Comparison of ENCODE assay signal across 13 cellular contexts in genomic region chr9:110996436-110997224, GRCh38. TPM values are rescaled to one million over a fixed set of nuclear protein-coding genes. Genes with fewer than 3 reads are reported as not detected.
A peak's percentile ranks its signal among the peaks of the same experiment; 100 is the strongest.
DNase-seq lines count a peak whose midpoint lies in the region; ATAC-seq and TF ChIP-seq lines count a peak whose summit lies in the region.
"Had no signal": no experiment of that assay in that cellular context is flagged by ENCODE, and none has a peak within 500 bp of the region (broad histone marks: within the 10 kb centered on the region; RNA-seq: fewer than 3 reads in every experiment).

No MANE protein-coding gene starts in this region.

- H3K79me2 ChIP-seq in fibroblast of lung (ENCODE audit: control insufficient read depth, insufficient read depth, low read length) (peaks cover 96% of the 10 kb centered on the region), Karpas-422 (ENCODE audit: low read length) (no peaks in the 10 kb centered on the region), GM23338 (replicated peaks; ENCODE audit: insufficient read depth) (no peaks in the 10 kb centered on the region)

- no peaks in the 10 kb centered on the region; the same call in 2 of the 3 replicates for H3K9me3 Mint-ChIP-seq in GM23338
- H3K9me3 Mint-ChIP-seq in activated T-cell treated with anti-CD3 and anti-CD28 coated beads, Interleukin-2, amount 50 U/mL, for 4 hours, result no peaks in the 10 kb centered on the region
- no peaks in the 10 kb centered on the region for H3K9me3 Mint-ChIP-seq in activated naive CD4-positive, alpha-beta T cell treated with anti-CD3 and anti-CD28 coated beads, Interleukin-2, amount 10 ng/mL, durations not matched to agents 7 days and 5 days
- H3K9me3 Mint-ChIP-seq: T-helper 1 cell treated with Interleukin-12 subunit alpha and Interleukin-12 subunit beta and Interleukin-4 antibody, amounts not matched to agents 30 μg/mL and 1 μg/mL, for 36 hours had no signal

- POLR2A ChIA-PET in A673 (lab: Charles Lee; ENCODE audit: low non-redundant PET), result interaction anchor here (0.6 kb wide), 1 partner anchor 116 kb away, joined by 4 read pairs; no protein-coding TSS in a partner anchor

- H3K4me3 ChIP-seq in A673 (ENCODE audit: low read depth, low read length, poor library complexity, severe bottlenecking) (no peak overlapping the region), fibroblast of lung (replicated peaks in 1 of 4; ENCODE audit: control extremely low read depth in 1 of 4, insufficient read depth in 1 of 4, low read depth in 3 of 4, low read length in 4 of 4) (no peak overlapping the region), psoas muscle (no peak overlapping the region), Karpas-422 (ENCODE audit: low read length) (no peak overlapping the region), GM23338 (no peak overlapping the region)

- H3K9me3 ChIP-seq in A673 (ENCODE audit: low read depth, low read length, poor library complexity, severe bottlenecking) (no peaks in the 10 kb centered on the region), fibroblast of lung (ENCODE audit: control insufficient read depth, insufficient read depth, low read depth, low read length) (no peaks in the 10 kb centered on the region), psoas muscle (no peaks in the 10 kb centered on the region), Karpas-422 (ENCODE audit: low read length) (no peaks in the 10 kb centered on the region)

- H3K27me3 ChIP-seq in A673 (replicated peaks; ENCODE audit: insufficient read depth, low read depth, low read length, poor library complexity) (no peaks in the 10 kb centered on the region), fibroblast of lung (ENCODE audit: control insufficient read depth, insufficient read depth, low read length) (no peaks in the 10 kb centered on the region), psoas muscle (ENCODE audit: insufficient read depth in 3 of 3, low read length in 2 of 3) (peaks cover 0 to 3% (median 0%) of the 10 kb centered on the region in 3 donors), Karpas-422 (ENCODE audit: low read length) (no peaks in the 10 kb centered on the region), GM23338 (ENCODE audit: insufficient read depth) (no peaks in the 10 kb centered on the region)

- H3K9ac ChIP-seq in fibroblast of lung (ENCODE audit: insufficient read depth, low read length), result no peak overlapping the region
- H3K9ac ChIP-seq in Karpas-422 (ENCODE audit: low read length), result no peak overlapping the region

- peak overlapping the region; percentile 77 for H3K27ac ChIP-seq in A673 (ENCODE audit: low read depth, low read length, poor library complexity, severe bottlenecking)
- H3K27ac ChIP-seq in fibroblast of lung (ENCODE audit: insufficient read depth, low read length), result peak overlapping the region; percentile 63
- H3K27ac ChIP-seq in psoas muscle, result no peak overlapping the region
- no peak overlapping the region for H3K27ac ChIP-seq in Karpas-422 (ENCODE audit: low read length)
- no peak overlapping the region for H3K27ac ChIP-seq in GM23338 (ENCODE audit: low read depth)

- H3K9me2 ChIP-seq in Karpas-422 (replicated peaks; ENCODE audit: insufficient read depth, low read length) (no peaks in the 10 kb centered on the region; the same call in 1 of the 2 replicates), GM23338 (ENCODE audit: insufficient read depth) (no peaks in the 10 kb centered on the region)

- DNase-seq in A673 (ENCODE audit: low spot score), result peak; percentile 80
- DNase-seq in MV-4-11 (lab: John Stamatoyannopoulos, UW), result peak; percentile 16
- peak; percentile 72 to 92 for DNase-seq in fibroblast of lung (ENCODE audit: low read depth in 2 of 2)
- DNase-seq in psoas muscle, result peak in 1 of 2 donors; percentile 45
- DNase-seq in Karpas-422, result no peak
- DNase-seq in GM23338 (ENCODE audit: low spot score), result no peak
- no peak for DNase-seq in activated T-cell treated with anti-CD3 and anti-CD28 coated beads, Interleukin-2, amount 50 U/mL, for 4 hours
- no peak for DNase-seq in activated naive CD4-positive, alpha-beta T cell treated with anti-CD3 and anti-CD28 coated beads, Interleukin-2, amount 10 ng/mL, durations not matched to agents 7 days and 5 days
- DNase-seq: MM.1S had no signal

- no peaks in the 10 kb centered on the region for H3K36me3 Mint-ChIP-seq in GM23338 (ENCODE audit: low read depth)
- no peaks in the 10 kb centered on the region for H3K36me3 Mint-ChIP-seq in activated T-cell treated with anti-CD3 and anti-CD28 coated beads, Interleukin-2, amount 50 U/mL, for 4 hours (ENCODE audit: insufficient read depth)
- no peaks in the 10 kb centered on the region for H3K36me3 Mint-ChIP-seq in activated naive CD4-positive, alpha-beta T cell treated with anti-CD3 and anti-CD28 coated beads, Interleukin-2, amount 10 ng/mL, durations not matched to agents 7 days and 5 days
- H3K36me3 Mint-ChIP-seq: memory B cell had no signal

- H3K4me1 ChIP-seq in A673 (ENCODE audit: insufficient read depth, low read length, poor library complexity, severe bottlenecking) (peaks cover 86% of the 10 kb centered on the region), fibroblast of lung (ENCODE audit: control insufficient read depth, extremely low read depth, insufficient read depth, low read length) (peaks cover 31% of the 10 kb centered on the region), psoas muscle (no peaks in the 10 kb centered on the region), Karpas-422 (ENCODE audit: low read length) (no peaks in the 10 kb centered on the region), GM23338 (ENCODE audit: insufficient read depth) (peaks cover 6% of the 10 kb centered on the region; the same call in 1 of the 2 replicates)

- no TSS peak for BruUV-seq in A673 (replicated peaks; lab: Mats Ljungman, UMichigan)

- no peak overlapping the region for H3K27ac Mint-ChIP-seq in GM23338
- no peak overlapping the region for H3K27ac Mint-ChIP-seq in activated naive CD4-positive, alpha-beta T cell treated with anti-CD3 and anti-CD28 coated beads, Interleukin-2, amount 10 ng/mL, durations not matched to agents 7 days and 5 days
- H3K27ac Mint-ChIP-seq: B cell; memory B cell; T-helper 1 cell treated with Interleukin-12 subunit alpha and Interleukin-12 subunit beta and Interleukin-4 antibody, amounts not matched to agents 30 μg/mL and 1 μg/mL, for 36 hours had no signal

- intact Hi-C loops in A673 (cut with micrococcal nuclease; ENCODE audit: unreplicated experiment) (no loop called here), psoas muscle (cut with DNase I) (no loop called here)

- ATAC-seq in psoas muscle (peak in 3 of 4 donors; percentile 51 to 59 (median 53)), GM23338 (no peak)
- ATAC-seq in activated T-cell treated with anti-CD3 and anti-CD28 coated beads, Interleukin-2, amount 50 U/mL, for 4 hours, result no peak
- ATAC-seq: HCT116 had no signal

- H4K20me1 ChIP-seq in fibroblast of lung (ENCODE audit: control insufficient read depth, extremely low read depth, insufficient read depth, low read length) (peaks cover 3% of the 10 kb centered on the region), Karpas-422 (ENCODE audit: insufficient read depth, low read depth, low read length) (no peaks in the 10 kb centered on the region), GM23338 (replicated peaks; ENCODE audit: insufficient read depth) (no peaks in the 10 kb centered on the region)

- CTCF ChIA-PET in A673 (lab: Charles Lee), result no interaction called here
- CTCF ChIA-PET in activated naive CD4-positive, alpha-beta T cell treated with anti-CD3 and anti-CD28 coated beads, Interleukin-2, amount 10 ng/mL, durations not matched to agents 7 days and 5 days (lab: Charles Lee), result no interaction called here

- no peaks in the 10 kb centered on the region for H3K27me3 Mint-ChIP-seq in GM23338 (ENCODE audit: insufficient read depth, low read depth, poor library complexity)
- no peaks in the 10 kb centered on the region for H3K27me3 Mint-ChIP-seq in activated T-cell treated with anti-CD3 and anti-CD28 coated beads, Interleukin-2, amount 50 U/mL, for 4 hours (ENCODE audit: low read depth)
- no peaks in the 10 kb centered on the region for H3K27me3 Mint-ChIP-seq in activated naive CD4-positive, alpha-beta T cell treated with anti-CD3 and anti-CD28 coated beads, Interleukin-2, amount 10 ng/mL, durations not matched to agents 7 days and 5 days
- H3K27me3 Mint-ChIP-seq: B cell, memory B cell had no signal

- H3K36me3 ChIP-seq in A673 (ENCODE audit: insufficient read depth, low read length, poor library complexity, severe bottlenecking), result no peaks in the 10 kb centered on the region
- H3K36me3 ChIP-seq in fibroblast of lung (ENCODE audit: control insufficient read depth, insufficient read depth, low read length), result no peaks in the 10 kb centered on the region
- no peaks in the 10 kb centered on the region for H3K36me3 ChIP-seq in psoas muscle (ENCODE audit: insufficient read depth in 1 of 2, low read depth in 1 of 2)
- no peaks in the 10 kb centered on the region for H3K36me3 ChIP-seq in Karpas-422 (ENCODE audit: insufficient read depth, low read length)
- H3K36me3 ChIP-seq in GM23338 (ENCODE audit: insufficient read depth), result no peaks in the 10 kb centered on the region

- H2AFZ ChIP-seq in fibroblast of lung (ENCODE audit: low read length), result no peak overlapping the region
- no peak overlapping the region for H2AFZ ChIP-seq in Karpas-422 (ENCODE audit: low read length)
- H2AFZ ChIP-seq in GM23338, result no peak overlapping the region

- 31 to 46% (median 33%) methylated on average over 9 of the region's 9 CpGs for WGBS in psoas muscle, 3 donors

- H3K4me1 Mint-ChIP-seq in GM23338, result peaks cover 2% of the 10 kb centered on the region; the same call in 1 of the 3 replicates
- H3K4me1 Mint-ChIP-seq in activated T-cell treated with anti-CD3 and anti-CD28 coated beads, Interleukin-2, amount 50 U/mL, for 4 hours (ENCODE audit: low read depth), result no peaks in the 10 kb centered on the region
- no peaks in the 10 kb centered on the region for H3K4me1 Mint-ChIP-seq in activated naive CD4-positive, alpha-beta T cell treated with anti-CD3 and anti-CD28 coated beads, Interleukin-2, amount 10 ng/mL, durations not matched to agents 7 days and 5 days
- H3K4me1 Mint-ChIP-seq: memory B cell had no signal

- TF ChIP-seq CTCF in A673 (conservative IDR thresholded peaks at IDR 0.05; ENCODE audit: low read depth, low read length) (no peak), fibroblast of lung (conservative IDR thresholded peaks at IDR 0.05 in 1 of 2, IDR thresholded peaks at IDR 0.05 in 1 of 2; ENCODE audit: low read depth in 1 of 2, low read length in 2 of 2) (no peak), psoas muscle (IDR thresholded peaks at IDR 0.05) (no peak), GM23338 (conservative IDR thresholded peaks at IDR 0.05; ENCODE audit: low read depth in 2 of 2) (no peak)

- no peaks in the 10 kb centered on the region for H3F3A ChIP-seq in GM23338 (replicated peaks; ENCODE audit: low read depth)

- H3K4me3 Mint-ChIP-seq in GM23338, result no peak overlapping the region
- H3K4me3 Mint-ChIP-seq in activated T-cell treated with anti-CD3 and anti-CD28 coated beads, Interleukin-2, amount 50 U/mL, for 4 hours, result no peak overlapping the region
- no peak overlapping the region for H3K4me3 Mint-ChIP-seq in activated naive CD4-positive, alpha-beta T cell treated with anti-CD3 and anti-CD28 coated beads, Interleukin-2, amount 10 ng/mL, durations not matched to agents 7 days and 5 days
- H3K4me3 Mint-ChIP-seq: B cell; memory B cell; T-helper 1 cell treated with Interleukin-12 subunit alpha and Interleukin-12 subunit beta and Interleukin-4 antibody, amounts not matched to agents 30 μg/mL and 1 μg/mL, for 36 hours had no signal

- H3K4me2 ChIP-seq in fibroblast of lung (ENCODE audit: extremely low read depth, insufficient read depth, low read length) (peak overlapping the region; percentile 20), Karpas-422 (ENCODE audit: low read depth, low read length, poor library complexity, severe bottlenecking) (no peak overlapping the region), GM23338 (no peak overlapping the region)

RNA-seq across cellular contexts. Expression of gene LPAR1, which starts 41.6 kb away (rescaled TPM):
- total RNA-seq in A673 (2021), result 28.3 and 29.0 TPM in 2 replicates
- 146 and 222 TPM in 2 replicates for total RNA-seq in fibroblast of lung
- polyA plus RNA-seq in fibroblast of lung, result 240 and 378 TPM in 2 replicates
- polyA plus RNA-seq in fibroblast of lung (2012), result 135 and 195 TPM in 2 replicates
- polyA minus RNA-seq in fibroblast of lung (ENCODE audit: low replicate concordance), result 375 and 593 TPM in 2 replicates
- total RNA-seq in psoas muscle, result 1 to 10 TPM; 3.5 to 6.1 (median 5.1) TPM
- 1 to 10 TPM; 2.5 to 7.7 (median 4.5) TPM for polyA plus RNA-seq in psoas muscle
- total RNA-seq in Karpas-422 (2014; rRNA removed; shearing (Covaris generic); ENCODE audit: low replicate concordance), result not detected in 2 replicates
- 2.9 and 3.8 TPM in 2 replicates for total RNA-seq in GM23338 (2014; rRNA removed; shearing (Covaris generic))
- polyA plus RNA-seq in GM23338 (2016; fragmentation: Nextera tagmentation; extraction: Ambion mirVana), result 0.66 and 1.0 TPM in 2 replicates
- total RNA-seq in activated T-cell treated with anti-CD3 and anti-CD28 coated beads, Interleukin-2, amount 50 U/mL, for 4 hours, result under 1 TPM; 0.13 to 0.22 (median 0.15) TPM
- total RNA-seq: B cell had no signal

Comparison
In these comparisons a context has a peak if more than half of its experiments do, and no peak if none do; other contexts are left out.
1. DNase-seq: peak in A673 (single experiment), MV-4-11 (single experiment) and fibroblast of lung (2 of 2); none in Karpas-422 (single experiment), GM23338 (single experiment), activated T-cell treated with anti-CD3 and anti-CD28 coated beads, Interleukin-2, amount 50 U/mL, for 4 hours (single experiment) and activated naive CD4-positive, alpha-beta T cell treated with anti-CD3 and anti-CD28 coated beads, Interleukin-2, amount 10 ng/mL, durations not matched to agents 7 days and 5 days (single experiment).
2. H3K27ac ChIP-seq: peak in A673 (single experiment) and fibroblast of lung (single experiment); none in psoas muscle (single experiment), Karpas-422 (single experiment) and GM23338 (single experiment).
3. ATAC-seq: peak in psoas muscle (3 of 4); none in GM23338 (single experiment) and activated T-cell treated with anti-CD3 and anti-CD28 coated beads, Interleukin-2, amount 50 U/mL, for 4 hours (0 of 2).